ENCODE assay signal across 8 cellular contexts in the genomic region with DNA sequence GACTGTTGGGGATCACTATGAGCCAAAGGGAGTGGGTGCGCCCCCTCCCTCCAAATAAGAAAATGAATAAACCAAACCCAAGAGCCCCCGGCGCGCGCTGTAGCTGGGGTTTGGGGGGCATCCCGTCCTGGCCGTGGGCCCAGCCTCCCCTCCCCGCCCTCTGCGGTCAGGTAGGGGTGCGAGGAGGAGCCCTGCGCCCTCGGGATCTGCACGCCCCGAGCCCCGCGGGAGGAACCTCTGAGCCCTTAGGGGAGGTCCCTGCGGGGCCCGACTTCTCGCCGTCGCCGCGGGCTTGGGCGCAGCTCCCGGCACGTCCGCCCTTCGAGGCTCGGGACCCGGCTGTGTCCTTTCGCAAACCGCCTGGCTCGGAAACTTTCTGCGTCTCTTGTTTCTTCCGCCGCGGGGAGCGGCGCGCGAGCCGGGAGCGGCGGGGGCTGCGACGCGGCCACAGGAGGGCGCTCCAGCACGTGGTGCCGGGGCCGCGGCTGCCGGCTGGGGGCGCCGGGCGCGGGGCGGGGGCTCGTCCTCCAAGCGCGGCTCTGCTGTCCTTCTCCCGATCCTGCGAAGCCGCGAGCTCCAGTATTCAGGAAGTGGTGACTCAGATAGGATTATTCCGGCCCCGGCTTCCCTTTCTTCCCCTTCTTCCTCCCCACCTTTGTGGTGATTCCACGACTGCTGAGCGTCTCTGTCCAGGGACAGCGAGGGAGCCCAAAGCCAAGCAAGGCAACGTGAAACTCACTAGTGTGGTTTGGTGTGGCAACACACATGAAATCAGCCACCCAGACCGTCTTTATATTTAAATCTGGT. TPM values are rescaled to one million over a fixed set of nuclear protein-coding genes. Genes with fewer than 3 reads are reported as not detected.
DNase-seq lines count a peak whose midpoint lies in the region; TF ChIP-seq lines count a peak whose summit lies in the region.

No MANE protein-coding gene starts in this region.

- peak overlapping the region; percentile 51 for H3K27ac ChIP-seq in C4-2B
- H3K27ac ChIP-seq in SJCRH30: no peak overlapping the region
- peak overlapping the region; percentile 95 for H3K27ac ChIP-seq in thymus (ENCODE audit: low read depth)

- H3K9me3 Mint-ChIP-seq in activated naive CD4-positive, alpha-beta T cell treated with anti-CD3 and anti-CD28 coated beads, Interleukin-2, amount 50 U/mL, for 24 hours: no peaks in the 10 kb centered on the region
- peaks cover 4% of the 10 kb centered on the region for H3K9me3 Mint-ChIP-seq in glutamatergic neuron (ENCODE audit: unreplicated experiment)
- H3K9me3 Mint-ChIP-seq in osteocyte (ENCODE audit: unreplicated experiment): no peaks in the 10 kb centered on the region

- DNase-seq in GM20000 (ENCODE audit: low spot score) (peak; percentile 89), LNCaP clone FGC (ENCODE audit: low read depth) (no peak), SJCRH30 (peak; percentile 81 to 85), glutamatergic neuron (peak; percentile 85), osteocyte (ENCODE audit: extremely low spot score, unreplicated experiment) (peak; percentile 93)

- peaks cover 3% of the 10 kb centered on the region for H3K36me3 Mint-ChIP-seq in activated naive CD4-positive, alpha-beta T cell treated with anti-CD3 and anti-CD28 coated beads, Interleukin-2, amount 50 U/mL, for 24 hours
- H3K36me3 Mint-ChIP-seq in glutamatergic neuron (ENCODE audit: unreplicated experiment): no peaks in the 10 kb centered on the region
- no peaks in the 10 kb centered on the region for H3K36me3 Mint-ChIP-seq in osteocyte (ENCODE audit: unreplicated experiment)

- H3K36me3 ChIP-seq in SJCRH30 (no peaks in the 10 kb centered on the region), thymus (ENCODE audit: control insufficient read depth, insufficient read depth) (no peaks in the 10 kb centered on the region)

- H3K27ac Mint-ChIP-seq in activated naive CD4-positive, alpha-beta T cell treated with anti-CD3 and anti-CD28 coated beads, Interleukin-2, amount 50 U/mL, for 24 hours: peak overlapping the region; percentile 97
- H3K27ac Mint-ChIP-seq in glutamatergic neuron (ENCODE audit: unreplicated experiment) (peak overlapping the region; percentile 50), osteocyte (ENCODE audit: unreplicated experiment) (peak overlapping the region; percentile 67)

- WGBS in thymus: under 1% methylated on average over 72 of the region's 72 CpGs

- H3K4me3 Mint-ChIP-seq in activated naive CD4-positive, alpha-beta T cell treated with anti-CD3 and anti-CD28 coated beads, Interleukin-2, amount 50 U/mL, for 24 hours: peak overlapping the region; percentile 89
- H3K4me3 Mint-ChIP-seq in glutamatergic neuron (ENCODE audit: unreplicated experiment): peak overlapping the region; percentile 92
- peak overlapping the region; percentile 83 for H3K4me3 Mint-ChIP-seq in osteocyte (ENCODE audit: unreplicated experiment)

- peak; percentile 99 for TF ChIP-seq CTCF in C4-2B (conservative IDR thresholded peaks at IDR 0.05)
- TF ChIP-seq CTCF in GM20000 (IDR thresholded peaks at IDR 0.05; ENCODE audit: extremely low read depth, missing control alignments): peak; percentile 99
- peak; percentile 97 for TF ChIP-seq CTCF in LNCaP clone FGC (IDR thresholded peaks at IDR 0.05; ENCODE audit: control insufficient read depth, extremely low read depth, insufficient read depth)
- peak; percentile 65 for TF ChIP-seq CTCF in glutamatergic neuron (IDR thresholded peaks at IDR 0.05; ENCODE audit: partially characterized antibody, unreplicated experiment)
- peak; percentile 81 for TF ChIP-seq CTCF in osteocyte (IDR thresholded peaks at IDR 0.05)

- H3K27me3 Mint-ChIP-seq in activated naive CD4-positive, alpha-beta T cell treated with anti-CD3 and anti-CD28 coated beads, Interleukin-2, amount 50 U/mL, for 24 hours: no peaks in the 10 kb centered on the region
- peaks cover 2% of the 10 kb centered on the region for H3K27me3 Mint-ChIP-seq in glutamatergic neuron (ENCODE audit: unreplicated experiment)
- no peaks in the 10 kb centered on the region for H3K27me3 Mint-ChIP-seq in osteocyte (ENCODE audit: unreplicated experiment)

- H3K4me3 ChIP-seq in LNCaP clone FGC (ENCODE audit: low read depth, low read length): peak overlapping the region; percentile 62
- peak overlapping the region; percentile 67 for H3K4me3 ChIP-seq in SJCRH30
- peak overlapping the region; percentile 84 for H3K4me3 ChIP-seq in thymus (ENCODE audit: low read length)

- H3K9me3 ChIP-seq in SJCRH30 (replicated peaks): no peaks in the 10 kb centered on the region
- H3K9me3 ChIP-seq in thymus (ENCODE audit: control insufficient read depth): no peaks in the 10 kb centered on the region

- H3K4me1 Mint-ChIP-seq in activated naive CD4-positive, alpha-beta T cell treated with anti-CD3 and anti-CD28 coated beads, Interleukin-2, amount 50 U/mL, for 24 hours: peaks cover 62% of the 10 kb centered on the region
- H3K4me1 Mint-ChIP-seq in glutamatergic neuron (ENCODE audit: low read depth, unreplicated experiment): peaks cover 16% of the 10 kb centered on the region
- peaks cover 30% of the 10 kb centered on the region for H3K4me1 Mint-ChIP-seq in osteocyte (ENCODE audit: unreplicated experiment)

- H3K27me3 ChIP-seq in SJCRH30: no peaks in the 10 kb centered on the region
- no peaks in the 10 kb centered on the region for H3K27me3 ChIP-seq in thymus (ENCODE audit: control insufficient read depth, insufficient read depth)

- H3K4me1 ChIP-seq in SJCRH30 (0 out of 2 replicates have a peak, but pooled peaks cover 4% of the 10 kb centered on the region), thymus (ENCODE audit: control insufficient read depth, insufficient read depth, low read length) (peaks cover 8% of the 10 kb centered on the region)

RNA-seq across cellular contexts. Expression of a gene that starts 1.6 kb away (rescaled TPM):
- total RNA-seq in SJCRH30 (2014; rRNA removed; shearing (Covaris generic)): 2.9 and 3.5 TPM in 2 replicates
- 40.3 TPM for total RNA-seq in glutamatergic neuron (ENCODE audit: unreplicated experiment)
- 17.9 and 18.0 TPM in 2 replicates for total RNA-seq in osteocyte
- 27.0 TPM for polyA plus RNA-seq in thymus

RNA-seq across cellular contexts. Expression of a gene that starts 12.3 kb away (rescaled TPM):
- 49.6 and 69.7 TPM in 2 replicates for total RNA-seq in SJCRH30 (2014; rRNA removed; shearing (Covaris generic))
- total RNA-seq in glutamatergic neuron (ENCODE audit: unreplicated experiment) (55.7 TPM), osteocyte (36.4 and 39.1 TPM in 2 replicates)
- 33.7 TPM for polyA plus RNA-seq in thymus
